ENCODE assay signal across 8 cellular contexts in the genomic region with DNA sequence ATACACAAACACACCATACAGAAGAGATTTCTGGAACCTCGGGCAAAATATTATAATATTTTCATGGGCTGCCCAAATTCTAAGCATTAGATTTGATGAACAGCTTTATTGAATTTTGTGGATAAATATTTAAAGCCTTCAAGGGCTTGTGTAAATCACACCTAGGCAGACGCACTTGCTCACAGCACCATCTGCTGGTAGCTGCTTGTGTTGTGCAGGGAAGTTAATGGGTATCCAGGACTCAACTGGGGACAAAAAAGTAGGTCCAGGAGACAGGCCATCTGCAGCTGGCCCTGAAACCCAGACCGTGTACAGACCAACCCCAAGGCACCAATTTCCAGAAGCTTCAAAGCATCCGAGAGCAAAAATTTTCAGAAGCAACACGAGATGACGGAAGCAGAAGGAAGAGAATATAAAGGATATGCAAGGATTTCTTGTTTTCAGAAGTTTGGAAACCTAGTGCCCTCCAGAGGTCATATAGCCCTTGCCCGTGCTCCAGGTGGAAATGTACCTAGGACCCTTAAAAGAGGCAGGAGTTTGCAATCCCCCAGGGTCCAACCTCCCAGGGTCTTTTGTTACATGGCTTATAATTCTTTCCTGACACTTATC.
DNase-seq lines count a peak whose midpoint lies in the region; ATAC-seq and TF ChIP-seq lines count a peak whose summit lies in the region.

No MANE protein-coding gene starts in this region.

- H3K27me3 ChIP-seq in gastroesophageal sphincter, result peaks cover 16% of the 10 kb centered on the region

- H3K36me3 Mint-ChIP-seq in activated T-cell treated with anti-CD3 and anti-CD28 coated beads, Interleukin-2, amount 50 U/mL, for 4 hours (ENCODE audit: insufficient read depth), result no peaks in the 10 kb centered on the region
- no peaks in the 10 kb centered on the region for H3K36me3 Mint-ChIP-seq in activated B cell treated with CpG ODN at 0.5 μM for 24 hours (ENCODE audit: low read depth)

- TF ChIP-seq CTCF in activated B cell treated with CpG ODN at 0.5 μM for 24 hours (IDR thresholded peaks at IDR 0.05) (peak; percentile 22), gastroesophageal sphincter (IDR thresholded peaks at IDR 0.05) (peak; percentile 39 to 71 (median 42))

- CTCF ChIA-PET in activated B cell treated with CpG ODN at 0.5 μM for 24 hours (lab: Charles Lee), result interaction anchor here (0.7 to 4.0 kb wide), 4 partner anchors 15 to 722 kb away, joined by 3 to 21 read pairs (median 3); no protein-coding TSS in a partner anchor

- H3K9me3 Mint-ChIP-seq in activated T-cell treated with anti-CD3 and anti-CD28 coated beads, Interleukin-2, amount 50 U/mL, for 4 hours, result no peaks in the 10 kb centered on the region
- H3K9me3 Mint-ChIP-seq in activated B cell treated with CpG ODN at 0.5 μM for 24 hours, result peaks cover 2% of the 10 kb centered on the region

- no peak overlapping the region for H3K4me3 ChIP-seq in gastroesophageal sphincter

- H3K27ac ChIP-seq in gastroesophageal sphincter, result no peak overlapping the region

- 7 to 12% methylated on average over 7 of the region's 7 CpGs for WGBS in gastroesophageal sphincter (ENCODE audit: low coverage in 1 of 2), 2 donors

- H3K4me1 ChIP-seq in gastroesophageal sphincter, result no peaks in the 10 kb centered on the region

- TF ChIP-seq POLR2A in gastroesophageal sphincter (IDR thresholded peaks at IDR 0.05), result no peak

- DNase-seq in activated T-cell treated with anti-CD3 and anti-CD28 coated beads for 24 hours (ENCODE audit: low read depth), result peak; percentile 8
- no peak for DNase-seq in activated T-cell treated with anti-CD3 and anti-CD28 coated beads, Interleukin-2, amount 50 U/mL, for 4 hours
- DNase-seq in NCI-H1930 (lab: John Stamatoyannopoulos, UW), result peak; percentile 12 to 15
- no peak for DNase-seq in activated B cell treated with CpG ODN at 0.5 μM for 24 hours
- peak; percentile 48 to 96 (median 78) for DNase-seq in posterior cingulate gyrus

- intact Hi-C loops in activated B cell treated with CpG ODN at 0.5 μM for 24 hours (cut with micrococcal nuclease) (no loop called here), posterior cingulate gyrus (cut with DNase I) (loop anchor here (1.0 to 10.0 kb wide), 3 partner anchors 112 to 844 kb away; no protein-coding TSS in a partner anchor)

- H3K4me1 Mint-ChIP-seq in activated T-cell treated with anti-CD3 and anti-CD28 coated beads, Interleukin-2, amount 50 U/mL, for 4 hours (ENCODE audit: low read depth), result no peaks in the 10 kb centered on the region
- H3K4me1 Mint-ChIP-seq in activated B cell treated with CpG ODN at 0.5 μM for 24 hours, result no peaks in the 10 kb centered on the region

- H3K27me3 Mint-ChIP-seq in activated T-cell treated with anti-CD3 and anti-CD28 coated beads, Interleukin-2, amount 50 U/mL, for 4 hours (ENCODE audit: low read depth), result no peaks in the 10 kb centered on the region
- H3K27me3 Mint-ChIP-seq in activated B cell treated with CpG ODN at 0.5 μM for 24 hours, result peaks cover 4% of the 10 kb centered on the region

- ATAC-seq in activated T-cell treated with anti-CD3 and anti-CD28 coated beads, Interleukin-2, amount 50 U/mL, for 4 hours, result no peak
- peak; percentile 67 for ATAC-seq in HG02678 (IDR thresholded peaks at IDR 0.05; ENCODE audit: unreplicated experiment)
- ATAC-seq in activated B cell treated with CpG ODN at 0.5 μM for 24 hours (ENCODE audit: low read depth), result no peak
- ATAC-seq in gastroesophageal sphincter, result no peak
- ATAC-seq in activated CD4-positive, CD25-positive, alpha-beta regulatory T cell treated with anti-CD3 and anti-CD28 coated beads, Interleukin-2, amount 50 U/mL, for 24 hours, result no peak

- no peak for TF ChIP-seq EP300 in gastroesophageal sphincter (IDR thresholded peaks at IDR 0.05)

- H3K4me3 Mint-ChIP-seq in activated T-cell treated with anti-CD3 and anti-CD28 coated beads, Interleukin-2, amount 50 U/mL, for 4 hours, result no peak overlapping the region
- H3K4me3 Mint-ChIP-seq in activated B cell treated with CpG ODN at 0.5 μM for 24 hours, result no peak overlapping the region

- no peaks in the 10 kb centered on the region for H3K36me3 ChIP-seq in gastroesophageal sphincter

- no peaks in the 10 kb centered on the region for H3K9me3 ChIP-seq in gastroesophageal sphincter

- no peak overlapping the region for H3K27ac Mint-ChIP-seq in activated B cell treated with CpG ODN at 0.5 μM for 24 hours

- POLR2A ChIA-PET in activated B cell treated with CpG ODN at 0.5 μM for 24 hours (lab: Charles Lee), result no interaction called here

Comparison
In these comparisons a context has a peak if more than half of its experiments do, and no peak if none do; other contexts are left out.
1. DNase-seq: peak in activated T-cell treated with anti-CD3 and anti-CD28 coated beads for 24 hours (single experiment), NCI-H1930 (2 of 2) and posterior cingulate gyrus (10 of 10); none in activated T-cell treated with anti-CD3 and anti-CD28 coated beads, Interleukin-2, amount 50 U/mL, for 4 hours (single experiment) and activated B cell treated with CpG ODN at 0.5 μM for 24 hours (single experiment).